In genomic region chr19:51690359-51691121, GRCh38 we compare ENCODE assay signal across 9 cellular contexts. TPM values are rescaled to one million over a fixed set of nuclear protein-coding genes. Genes with fewer than 3 reads are reported as not detected.
A peak's percentile ranks its signal among the peaks of the same experiment; 100 is the strongest.
DNase-seq lines count a peak whose midpoint lies in the region; ATAC-seq, FAIRE-seq and TF ChIP-seq lines count a peak whose summit lies in the region.
"Had no signal": no experiment of that assay in that cellular context is flagged by ENCODE, and none has a peak within 500 bp of the region (broad histone marks: within the 10 kb centered on the region; RNA-seq: fewer than 3 reads in every experiment).

No MANE protein-coding gene starts in this region.

- no peak for TF ChIP-seq POLR2A in HepG2 (IDR thresholded peaks at IDR 0.05; ENCODE audit: insufficient read depth in 1 of 2, low read depth in 2 of 2, low read length in 2 of 2)

- peaks cover 8% of the 10 kb centered on the region for H3K9me3 Mint-ChIP-seq in activated CD4-positive, alpha-beta T cell treated with anti-CD3 and anti-CD28 coated beads, Interleukin-2, amount 10 ng/mL, durations not matched to agents 7 days and 5 days

- no TSS peak for BruUV-seq in HepG2 (replicated peaks; lab: Mats Ljungman, UMichigan)

- H4K20me1 ChIP-seq in HepG2 (ENCODE audit: insufficient read depth, low read length) = peaks cover 15% of the 10 kb centered on the region; the same call in 1 of the 2 replicates

- H3K27ac ChIP-seq in HepG2 (ENCODE audit: extremely low read length, insufficient read depth, low read length) = peak overlapping the region; percentile 54

- H3K9ac ChIP-seq in HepG2 (ENCODE audit: insufficient read depth, low read depth, low read length) = peak overlapping the region; percentile 63

- H3K4me3 ChIP-seq in HepG2 (replicated peaks in 1 of 3; ENCODE audit: insufficient read depth in 1 of 3, low read depth in 2 of 3, low read length in 3 of 3) = peak overlapping the region; percentile 60 to 75 (median 74)

- in situ Hi-C loops in HepG2 (cut with HindIII; ENCODE audit: extremely low pct_ligation_motif_present, low pct_unique_long_range_greater_than_20kb) = no loop called here

- 20% methylated on average over 15 of the region's 25 CpGs for WGBS in HepG2 (ENCODE audit: low lambda C conversion rate)

- FAIRE-seq in HepG2 (lab: Jason Lieb, UNC) = no peak

- H3K27me3 ChIP-seq in HepG2 (ENCODE audit: control insufficient read depth in 1 of 2, insufficient read depth in 2 of 2, low read length in 2 of 2) = no peaks in the 10 kb centered on the region; a peak in 1 of 5 replicates

- TF ChIP-seq EP300 in HepG2 (IDR thresholded peaks at IDR 0.05; ENCODE audit: low read depth in 2 of 2, low read length in 2 of 2) (peak in 1 of 2 experiments; percentile 30; a peak in 1 of 4 replicates), HepG2 (CRISPR knock-in tag; IDR thresholded peaks at IDR 0.05; ENCODE audit: borderline replicate concordance) (no peak)

- POLR2A ChIA-PET in activated CD4-positive, alpha-beta T cell treated with anti-CD3 and anti-CD28 coated beads, Interleukin-2, amount 10 ng/mL, durations not matched to agents 7 days and 5 days (lab: Charles Lee) = interaction anchor here (0.5 kb wide), 1 partner anchor 21 kb away, joined by 4 read pairs; no protein-coding TSS in a partner anchor
- POLR2A ChIA-PET in HepG2 (lab: Yijun Ruan, JAX) = interaction anchor here (0.8 to 1.8 kb wide), 2 partner anchors 13 to 16 kb away, joined by 3 to 8 read pairs; no protein-coding TSS in a partner anchor

- no peak for TF ChIP-seq CTCF in HepG2 (CRISPR knock-in tag; IDR thresholded peaks at IDR 0.05)

- intact Hi-C loops in HepG2 (cut with micrococcal nuclease; ENCODE audit: unreplicated experiment) = no loop called here

- no peaks in the 10 kb centered on the region for H3K9me3 ChIP-seq in HepG2 (ENCODE audit: low read length)

- H2AFZ ChIP-seq in HepG2 (ENCODE audit: low read length) = no peak overlapping the region

- H3K4me2 ChIP-seq in HepG2 (ENCODE audit: low read depth, low read length) = peak overlapping the region; percentile 88

- H3K36me3 ChIP-seq in HepG2 (replicated peaks in 1 of 2; ENCODE audit: control insufficient read depth in 1 of 2, insufficient read depth in 2 of 2, low read length in 2 of 2) = peaks cover 2 to 6% of the 10 kb centered on the region in 2 experiments; a peak in 1 of 5 replicates

- H3K4me1 ChIP-seq in HepG2 (ENCODE audit: insufficient read depth, low read length) = peaks cover 29% of the 10 kb centered on the region

- H3K36me3 Mint-ChIP-seq in activated CD4-positive, alpha-beta T cell treated with anti-CD3 and anti-CD28 coated beads, Interleukin-2, amount 10 ng/mL, durations not matched to agents 7 days and 5 days (ENCODE audit: low read depth) = no peaks in the 10 kb centered on the region

- no peaks in the 10 kb centered on the region for H3K79me2 ChIP-seq in HepG2 (ENCODE audit: insufficient read depth, low read length)

- H3K4me1 Mint-ChIP-seq in activated CD4-positive, alpha-beta T cell treated with anti-CD3 and anti-CD28 coated beads, Interleukin-2, amount 10 ng/mL, durations not matched to agents 7 days and 5 days = peaks cover 20% of the 10 kb centered on the region

- DNase-seq in Daoy (ENCODE audit: low read depth) = peak; percentile 76
- DNase-seq in NCI-H2107 treated with DMSO at 0.1 percent for 48 hours (lab: John Stamatoyannopoulos, UW; ENCODE audit: unreplicated experiment) = peak; percentile 22
- DNase-seq in activated CD4-positive, alpha-beta T cell treated with anti-CD3 and anti-CD28 coated beads, Interleukin-2, amount 10 ng/mL, durations not matched to agents 7 days and 5 days = peak; percentile 63
- peak; percentile 33 to 81 for DNase-seq in dermis microvascular lymphatic vessel endothelial cell (ENCODE audit: low read depth in 2 of 2)
- no peak for DNase-seq in HepG2 (ENCODE audit: low spot score)
- peak; percentile 52 for DNase-seq in stimulated activated CD4-positive, alpha-beta T cell treated with anti-CD3 and anti-CD28 coated beads, Interleukin-2, amount 100 ng/mL, for 4 hours (ENCODE audit: low read depth)

- CTCF ChIA-PET in activated CD4-positive, alpha-beta T cell treated with anti-CD3 and anti-CD28 coated beads, Interleukin-2, amount 10 ng/mL, durations not matched to agents 7 days and 5 days (lab: Charles Lee) = interaction anchor here (0.5 kb wide), 1 partner anchor 10 kb away, joined by 3 read pairs; no protein-coding TSS in a partner anchor
- CTCF ChIA-PET in HepG2 (lab: Yijun Ruan, JAX; ENCODE audit: low intra/inter-chr PET ratio, low total read pairs) = no interaction called here

- peak overlapping the region; percentile 77 for H3K4me3 Mint-ChIP-seq in activated CD4-positive, alpha-beta T cell treated with anti-CD3 and anti-CD28 coated beads, Interleukin-2, amount 10 ng/mL, durations not matched to agents 7 days and 5 days

- peaks cover 14% of the 10 kb centered on the region for H3K27me3 Mint-ChIP-seq in activated CD4-positive, alpha-beta T cell treated with anti-CD3 and anti-CD28 coated beads, Interleukin-2, amount 10 ng/mL, durations not matched to agents 7 days and 5 days

- peak overlapping the region; percentile 72 for H3K27ac Mint-ChIP-seq in activated CD4-positive, alpha-beta T cell treated with anti-CD3 and anti-CD28 coated beads, Interleukin-2, amount 10 ng/mL, durations not matched to agents 7 days and 5 days

- ATAC-seq in HepG2 (no peak), HG02970 (IDR thresholded peaks at IDR 0.05; ENCODE audit: low FRiP score, unreplicated experiment) (no peak), HG03159 (IDR thresholded peaks at IDR 0.05; ENCODE audit: unreplicated experiment) (no peak)

- no peak for TF ChIP-seq RAD21 in HepG2 (CRISPR knock-in tag; IDR thresholded peaks at IDR 0.05)

RNA-seq across cellular contexts. Expression of gene SPACA6, which starts 2.6 kb away (rescaled TPM):
- 2.8 and 3.6 TPM in 2 replicates for total RNA-seq in Daoy (2014; rRNA removed; shearing (Covaris generic))
- 1 to 10 TPM; 3.1 to 3.9 TPM for total RNA-seq in activated CD4-positive, alpha-beta T cell treated with anti-CD3 and anti-CD28 coated beads, Interleukin-2, amount 10 ng/mL, durations not matched to agents 7 days and 5 days
- total RNA-seq in dermis microvascular lymphatic vessel endothelial cell (3.5 and 5.6 TPM in 2 replicates), HepG2 (2016; rRNA removed; fragmentation: Illumina TruSeq; extraction: Trizol) (0.53 and 2.2 TPM in 2 replicates)
- 1.1 and 1.9 TPM in 2 replicates for total RNA-seq in HepG2 (2016; cell fraction: cytosol; rRNA removed; fragmentation: Illumina TruSeq; extraction: Trizol; ENCODE audit: low read depth)
- total RNA-seq in HepG2 (2016; cell fraction: insoluble cytoplasmic fraction; rRNA removed; fragmentation: Illumina TruSeq; extraction: Trizol) = 2.6 TPM in 1 of 2 replicates, not detected in the other
- 0.53 and 1.2 TPM in 2 replicates for total RNA-seq in HepG2 (2016; cell fraction: membrane; rRNA removed; fragmentation: Illumina TruSeq; extraction: Trizol)
- total RNA-seq in HepG2 (2016; cell fraction: nucleus; rRNA removed; fragmentation: Illumina TruSeq; extraction: Trizol) = 2.1 and 4.9 TPM in 2 replicates
- 1.4 and 2.3 TPM in 2 replicates for polyA plus RNA-seq in HepG2 (2011; rRNA removed)
- polyA plus RNA-seq in HepG2 (2011; cell fraction: cytosol; rRNA removed) = 0.26 and 0.76 TPM in 2 replicates
- polyA plus RNA-seq in HepG2 (2011; cell fraction: nucleus; rRNA removed) = 12.4 and 14.0 TPM in 2 replicates
- 2.2 and 3.3 TPM in 2 replicates for polyA plus RNA-seq in HepG2 (2012)
- 0.78 and 0.85 TPM in 2 replicates for polyA plus RNA-seq in HepG2 (2016; cell fraction: cytosol; fragmentation: Illumina TruSeq; extraction: Trizol; ENCODE audit: low read depth)
- polyA plus RNA-seq in HepG2 (2016; cell fraction: insoluble cytoplasmic fraction; fragmentation: Illumina TruSeq; extraction: Trizol; ENCODE audit: low read depth) = 0.48 and 0.82 TPM in 2 replicates
- 0.42 and 1.5 TPM in 2 replicates for polyA plus RNA-seq in HepG2 (2016; cell fraction: membrane; fragmentation: Illumina TruSeq; extraction: Trizol; ENCODE audit: low read depth)
- 9.6 and 9.8 TPM in 2 replicates for polyA plus RNA-seq in HepG2 (2016; cell fraction: nucleus; fragmentation: Illumina TruSeq; extraction: Trizol; ENCODE audit: insufficient read depth, low read depth)
- polyA minus RNA-seq in HepG2 (2011; rRNA and poly(A)+ RNA removed; ENCODE audit: low replicate concordance) = 1.8 and 1.9 TPM in 2 replicates
- polyA minus RNA-seq in HepG2 (2011; cell fraction: cytosol; rRNA and poly(A)+ RNA removed) = not detected in 2 replicates
- 6.3 and 6.8 TPM in 2 replicates for polyA minus RNA-seq in HepG2 (2011; cell fraction: nucleus; rRNA and poly(A)+ RNA removed)

RNA-seq across cellular contexts. Expression of gene HAS1, which starts 33.3 kb away (rescaled TPM):
- total RNA-seq in Daoy (2014; rRNA removed; shearing (Covaris generic)) = not detected in 2 replicates
- total RNA-seq in activated CD4-positive, alpha-beta T cell treated with anti-CD3 and anti-CD28 coated beads, Interleukin-2, amount 10 ng/mL, durations not matched to agents 7 days and 5 days = not detected
- total RNA-seq in dermis microvascular lymphatic vessel endothelial cell = not detected in 2 replicates
- total RNA-seq in HepG2 (2016; rRNA removed; fragmentation: Illumina TruSeq; extraction: Trizol) = not detected in 2 replicates
- not detected in 2 replicates for total RNA-seq in HepG2 (2016; cell fraction: cytosol; rRNA removed; fragmentation: Illumina TruSeq; extraction: Trizol; ENCODE audit: low read depth)
- not detected in 2 replicates for total RNA-seq in HepG2 (2016; cell fraction: insoluble cytoplasmic fraction; rRNA removed; fragmentation: Illumina TruSeq; extraction: Trizol)
- total RNA-seq in HepG2 (2016; cell fraction: membrane; rRNA removed; fragmentation: Illumina TruSeq; extraction: Trizol) = not detected in 2 replicates
- not detected in 2 replicates for total RNA-seq in HepG2 (2016; cell fraction: nucleus; rRNA removed; fragmentation: Illumina TruSeq; extraction: Trizol)
- 0.12 TPM in 1 of 2 replicates, not detected in the other for polyA plus RNA-seq in HepG2 (2011; rRNA removed)
- polyA plus RNA-seq in HepG2 (2011; cell fraction: cytosol; rRNA removed) = not detected in 2 replicates
- not detected in 2 replicates for polyA plus RNA-seq in HepG2 (2011; cell fraction: nucleus; rRNA removed)
- polyA plus RNA-seq in HepG2 (2012) = not detected in 2 replicates
- not detected in 2 replicates for polyA plus RNA-seq in HepG2 (2016; cell fraction: cytosol; fragmentation: Illumina TruSeq; extraction: Trizol; ENCODE audit: low read depth)
- not detected in 2 replicates for polyA plus RNA-seq in HepG2 (2016; cell fraction: insoluble cytoplasmic fraction; fragmentation: Illumina TruSeq; extraction: Trizol; ENCODE audit: low read depth)
- not detected in 2 replicates for polyA plus RNA-seq in HepG2 (2016; cell fraction: membrane; fragmentation: Illumina TruSeq; extraction: Trizol; ENCODE audit: low read depth)
- polyA plus RNA-seq in HepG2 (2016; cell fraction: nucleus; fragmentation: Illumina TruSeq; extraction: Trizol; ENCODE audit: insufficient read depth, low read depth) = not detected in 2 replicates
- not detected in 2 replicates for polyA minus RNA-seq in HepG2 (2011; rRNA and poly(A)+ RNA removed; ENCODE audit: low replicate concordance)
- not detected in 2 replicates for polyA minus RNA-seq in HepG2 (2011; cell fraction: cytosol; rRNA and poly(A)+ RNA removed)
- not detected in 2 replicates for polyA minus RNA-seq in HepG2 (2011; cell fraction: nucleus; rRNA and poly(A)+ RNA removed)
- total RNA-seq: T-helper 2 cell treated with Interferon-gamma antibody and Interleukin-4, amounts not matched to agents 100 ng/mL and 5 ng/mL, for 36 hours had no signal

RNA-seq across cellular contexts. Expression of gene SIGLEC14, which starts 43.9 kb away (rescaled TPM):
- total RNA-seq in Daoy (2014; rRNA removed; shearing (Covaris generic)) = 0.18 and 0.34 TPM in 2 replicates
- not detected for total RNA-seq in activated CD4-positive, alpha-beta T cell treated with anti-CD3 and anti-CD28 coated beads, Interleukin-2, amount 10 ng/mL, durations not matched to agents 7 days and 5 days
- under 0.01 TPM in 1 of 2 replicates, not detected in the other for total RNA-seq in dermis microvascular lymphatic vessel endothelial cell
- total RNA-seq in HepG2 (2016; rRNA removed; fragmentation: Illumina TruSeq; extraction: Trizol) = 0.09 TPM in 1 of 2 replicates, not detected in the other
- not detected in 2 replicates for total RNA-seq in HepG2 (2016; cell fraction: cytosol; rRNA removed; fragmentation: Illumina TruSeq; extraction: Trizol; ENCODE audit: low read depth)
- 0.13 TPM in 1 of 2 replicates, not detected in the other for total RNA-seq in HepG2 (2016; cell fraction: insoluble cytoplasmic fraction; rRNA removed; fragmentation: Illumina TruSeq; extraction: Trizol)
- total RNA-seq in HepG2 (2016; cell fraction: membrane; rRNA removed; fragmentation: Illumina TruSeq; extraction: Trizol) = 0.09 and 0.10 TPM in 2 replicates
- not detected in 2 replicates for total RNA-seq in HepG2 (2016; cell fraction: nucleus; rRNA removed; fragmentation: Illumina TruSeq; extraction: Trizol)
- 0.04 and 0.05 TPM in 2 replicates for polyA plus RNA-seq in HepG2 (2011; rRNA removed)
- 0.06 TPM in 1 of 2 replicates, not detected in the other for polyA plus RNA-seq in HepG2 (2011; cell fraction: cytosol; rRNA removed)
- not detected in 2 replicates for polyA plus RNA-seq in HepG2 (2011; cell fraction: nucleus; rRNA removed)
- 0.09 TPM in 1 of 2 replicates, not detected in the other for polyA plus RNA-seq in HepG2 (2012)
- polyA plus RNA-seq in HepG2 (2016; cell fraction: cytosol; fragmentation: Illumina TruSeq; extraction: Trizol; ENCODE audit: low read depth) = not detected in 2 replicates
- 0.11 and 0.14 TPM in 2 replicates for polyA plus RNA-seq in HepG2 (2016; cell fraction: insoluble cytoplasmic fraction; fragmentation: Illumina TruSeq; extraction: Trizol; ENCODE audit: low read depth)
- 0.11 and 0.20 TPM in 2 replicates for polyA plus RNA-seq in HepG2 (2016; cell fraction: membrane; fragmentation: Illumina TruSeq; extraction: Trizol; ENCODE audit: low read depth)
- 0.28 TPM in 1 of 2 replicates, not detected in the other for polyA plus RNA-seq in HepG2 (2016; cell fraction: nucleus; fragmentation: Illumina TruSeq; extraction: Trizol; ENCODE audit: insufficient read depth, low read depth)
- 0.14 TPM in 1 of 2 replicates, not detected in the other for polyA minus RNA-seq in HepG2 (2011; rRNA and poly(A)+ RNA removed; ENCODE audit: low replicate concordance)
- polyA minus RNA-seq in HepG2 (2011; cell fraction: cytosol; rRNA and poly(A)+ RNA removed) = not detected in 2 replicates
- not detected in 2 replicates for polyA minus RNA-seq in HepG2 (2011; cell fraction: nucleus; rRNA and poly(A)+ RNA removed)
- total RNA-seq: T-helper 2 cell treated with Interferon-gamma antibody and Interleukin-4, amounts not matched to agents 100 ng/mL and 5 ng/mL, for 36 hours had no signal
